Comparison of ENCODE assay signal across 8 cellular contexts in genomic region chr19:38682872-38683392, GRCh38. TPM values are rescaled to one million over a fixed set of nuclear protein-coding genes. Genes with fewer than 3 reads are reported as not detected.
DNase-seq lines count a peak whose midpoint lies in the region; ATAC-seq and TF ChIP-seq lines count a peak whose summit lies in the region.

No MANE protein-coding gene starts in this region.

- TF ChIP-seq CTCF in HCT116 (IDR thresholded peaks at IDR 0.05 in 2 of 3, conservative IDR thresholded peaks at IDR 0.05 in 1 of 3; ENCODE audit: borderline replicate concordance in 1 of 3, insufficient read depth in 1 of 3, low read depth in 2 of 3, low read length in 2 of 3): no peak

- BruUV-seq in HCT116 (replicated peaks; lab: Mats Ljungman, UMichigan): TSS peak; percentile 81

- H3K9ac ChIP-seq in HCT116 (ENCODE audit: low read length): peak overlapping the region; percentile 83
- H3K9ac ChIP-seq in skeletal muscle satellite cell (ENCODE audit: low read depth, low read length): peak overlapping the region; percentile 80

- H3K27me3 ChIP-seq in HCT116 (ENCODE audit: insufficient read depth, low read length): no peaks in the 10 kb centered on the region
- H3K27me3 ChIP-seq in skeletal muscle satellite cell (ENCODE audit: control insufficient read depth, insufficient read depth, low read length): no peaks in the 10 kb centered on the region

- H3K36me3 ChIP-seq in HCT116 (ENCODE audit: control insufficient read depth in 1 of 2, insufficient read depth in 2 of 2, low read length in 2 of 2) (peaks cover 0 to 29% of the 10 kb centered on the region in 2 experiments; a peak in 2 of 4 replicates), skeletal muscle satellite cell (ENCODE audit: insufficient read depth, low read length) (peaks cover 42% of the 10 kb centered on the region)

- CTCF ChIA-PET in HCT116 (lab: Charles Lee): interaction anchor here (0.6 to 2.1 kb wide), 5 partner anchors 8 to 280 kb away, joined by 3 to 10 read pairs (median 4); partner anchors contain the start of gene FAM98C
- CTCF ChIA-PET in activated CD4-positive, alpha-beta memory T cell treated with anti-CD3 and anti-CD28 coated beads for 36 hours (lab: Charles Lee): interaction anchor here (1.0 kb wide), 1 partner anchor 48 kb away, joined by 4 read pairs; no protein-coding TSS in a partner anchor

- peaks cover 92% of the 10 kb centered on the region for H3K4me1 Mint-ChIP-seq in activated CD4-positive, alpha-beta memory T cell treated with anti-CD3 and anti-CD28 coated beads for 36 hours (ENCODE audit: low read depth)

- POLR2A ChIA-PET in HCT116 (lab: Charles Lee): interaction anchor here (0.6 to 2.5 kb wide), 7 partner anchors 10 to 166 kb away, joined by 3 to 25 read pairs (median 4); partner anchors contain the start of gene ACTN4
- POLR2A ChIA-PET in activated CD4-positive, alpha-beta memory T cell treated with anti-CD3 and anti-CD28 coated beads for 36 hours (lab: Charles Lee): no interaction called here

- peaks cover 89% of the 10 kb centered on the region for H3K79me2 ChIP-seq in HCT116 (ENCODE audit: insufficient read depth, low read length)

- H3K9me3 ChIP-seq in HCT116 (ENCODE audit: control insufficient read depth in 1 of 2, insufficient read depth in 1 of 2, low read depth in 1 of 2, low read length in 2 of 2): peaks cover 0 to 5% of the 10 kb centered on the region in 2 experiments; a peak in 1 of 4 replicates
- no peaks in the 10 kb centered on the region for H3K9me3 ChIP-seq in skeletal muscle satellite cell (replicated peaks; ENCODE audit: low read length)

- ATAC-seq in HCT116 (peak; percentile 6; the same call in 1 of the 2 replicates), left ventricle myocardium superior (peak; percentile 6), GM21515 (IDR thresholded peaks at IDR 0.05; ENCODE audit: unreplicated experiment) (no peak), HG03039 (IDR thresholded peaks at IDR 0.05; ENCODE audit: unreplicated experiment) (no peak)

- H3K9me2 ChIP-seq in HCT116 (ENCODE audit: insufficient read depth): no peaks in the 10 kb centered on the region

- peak overlapping the region; percentile 98 for H3K27ac ChIP-seq in HCT116 (ENCODE audit: low read depth, low read length)

- RAD21 ChIA-PET in HCT116 (lab: Charles Lee; ENCODE audit: low non-redundant PET in 1 of 2, low total read pairs in 2 of 2, uncharacterized antibody in 2 of 2, unreplicated experiment in 2 of 2): no interaction called here

- H3K9me3 Mint-ChIP-seq in activated CD4-positive, alpha-beta memory T cell treated with anti-CD3 and anti-CD28 coated beads for 36 hours: peaks cover 4% of the 10 kb centered on the region

- no peak overlapping the region for H2AFZ ChIP-seq in HCT116 (ENCODE audit: low read depth, low read length, poor library complexity, severe bottlenecking)

- H3K4me3 Mint-ChIP-seq in activated CD4-positive, alpha-beta memory T cell treated with anti-CD3 and anti-CD28 coated beads for 36 hours: no peak overlapping the region

- TF ChIP-seq RAD21 in HCT116 (IDR thresholded peaks at IDR 0.05; ENCODE audit: low read depth): no peak

- intact Hi-C loops in HCT116 (cut with micrococcal nuclease) (loop anchor here (2.0 to 5.0 kb wide), 2 partner anchors 26 to 169 kb away; no protein-coding TSS in a partner anchor), left ventricle myocardium superior (cut with micrococcal nuclease) (no loop called here)
- intact Hi-C loops in activated CD4-positive, alpha-beta memory T cell treated with anti-CD3 and anti-CD28 coated beads for 36 hours (cut with micrococcal nuclease): loop anchor here (5.0 to 10.0 kb wide), 2 partner anchors 48 to 256 kb away; partner anchors contain the start of gene RASGRP4

- no peaks in the 10 kb centered on the region for H4K20me1 ChIP-seq in HCT116 (ENCODE audit: insufficient read depth)

- DNase-seq in HCT116 (ENCODE audit: low read depth, low spot score) (no peak), left ventricle myocardium superior (no peak), cortex of kidney (lab: John Stamatoyannopoulos, UW) (no peak)
- no peak for DNase-seq in activated CD4-positive, alpha-beta memory T cell treated with anti-CD3 and anti-CD28 coated beads for 36 hours
- DNase-seq in stimulated activated CD4-positive, alpha-beta T cell treated with anti-CD3 and anti-CD28 coated beads, Interleukin-12 subunit alpha, Interleukin-12 subunit beta, amount 100 ng/mL, for 4 hours: no peak

- H3K36me3 Mint-ChIP-seq in activated CD4-positive, alpha-beta memory T cell treated with anti-CD3 and anti-CD28 coated beads for 36 hours: peaks cover 3% of the 10 kb centered on the region

- TF ChIP-seq POLR2A in HCT116 (IDR thresholded peaks at IDR 0.05; ENCODE audit: borderline replicate concordance, extremely low read depth, insufficient read depth, insufficient read length): no peak

- H3K4me2 ChIP-seq in HCT116 (ENCODE audit: low read length) (peak overlapping the region; percentile 86), skeletal muscle satellite cell (ENCODE audit: low read length) (peak overlapping the region; percentile 71)

- peak overlapping the region; percentile 81 for H3K27ac Mint-ChIP-seq in activated CD4-positive, alpha-beta memory T cell treated with anti-CD3 and anti-CD28 coated beads for 36 hours

- peak overlapping the region; percentile 10 to 43 for H3K4me3 ChIP-seq in HCT116 (replicated peaks in 1 of 2; ENCODE audit: low read depth in 1 of 2, low read length in 2 of 2)
- peak overlapping the region; percentile 47 for H3K4me3 ChIP-seq in skeletal muscle satellite cell (ENCODE audit: low read length)

- no peaks in the 10 kb centered on the region for H3K27me3 Mint-ChIP-seq in activated CD4-positive, alpha-beta memory T cell treated with anti-CD3 and anti-CD28 coated beads for 36 hours

- H3K4me1 ChIP-seq in HCT116 (ENCODE audit: control insufficient read depth in 1 of 2, insufficient read depth in 2 of 2, low read length in 2 of 2) (peaks cover 76 to 99% of the 10 kb centered on the region in 2 experiments), skeletal muscle satellite cell (ENCODE audit: control insufficient read depth, insufficient read depth, low read length) (peaks cover 93% of the 10 kb centered on the region)

TF ChIP-seq in HCT116, 20 proteins besides CTCF, POLR2A, EP300 and RAD21:
- TF ChIP-seq ZFX (IDR thresholded peaks at IDR 0.05): no peak
- TF ChIP-seq CBX3 (IDR thresholded peaks at IDR 0.05; ENCODE audit: low read depth): peak; percentile 11; the same call in 1 of the 2 replicates

RNA-seq across cellular contexts. Expression of gene ACTN4, which starts 35.5 kb away (rescaled TPM):
- 651 TPM for total RNA-seq in HCT116 (2021; ENCODE audit: unreplicated experiment)
- 635 and 727 TPM in 2 replicates for polyA plus RNA-seq in HCT116 (2012)
- total RNA-seq in activated CD4-positive, alpha-beta memory T cell treated with anti-CD3 and anti-CD28 coated beads for 36 hours: 100 to 1,000 TPM; 267 to 270 TPM
- total RNA-seq in left ventricle myocardium superior: 131 TPM
- total RNA-seq in skeletal muscle satellite cell (2012; rRNA removed): 162 and 238 TPM in 2 replicates

Comparison
In these comparisons a context has a peak if more than half of its experiments do, and no peak if none do; other contexts are left out.
1. ATAC-seq: peak in HCT116 (single experiment) and left ventricle myocardium superior (single experiment); none in GM21515 (single experiment) and HG03039 (single experiment).